Comparison of ENCODE assay signal across 21 cellular contexts in the genomic region with DNA sequence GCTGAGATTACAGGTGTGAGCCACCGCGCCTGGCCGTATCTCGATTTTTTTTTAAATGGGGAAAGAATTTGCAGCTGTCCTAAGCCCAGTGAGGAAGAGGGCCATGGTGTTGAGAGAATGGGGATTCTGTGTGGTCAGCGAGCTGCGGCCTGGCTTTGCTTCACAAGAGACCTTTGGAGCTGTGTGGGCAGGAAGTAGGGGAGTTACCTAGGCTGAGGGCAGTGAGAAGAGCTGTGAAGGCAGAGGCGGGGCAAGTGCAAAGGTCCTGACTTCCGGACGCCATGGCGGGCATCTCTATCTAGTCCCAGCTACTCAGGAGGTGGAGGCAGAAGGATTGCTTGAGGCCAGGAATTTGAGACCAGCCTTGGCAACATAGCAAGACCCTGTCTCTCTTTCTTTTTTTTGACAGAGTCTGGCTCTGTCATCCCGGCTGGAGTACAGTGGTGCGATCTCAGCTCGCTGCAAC. TPM values are rescaled to one million over a fixed set of nuclear protein-coding genes. Genes with fewer than 3 reads are reported as not detected.
A peak's percentile ranks its signal among the peaks of the same experiment; 100 is the strongest.
DNase-seq lines count a peak whose midpoint lies in the region; ATAC-seq, FAIRE-seq and TF ChIP-seq lines count a peak whose summit lies in the region.
"Had no signal": no experiment of that assay in that cellular context is flagged by ENCODE, and none has a peak within 500 bp of the region (broad histone marks: within the 10 kb centered on the region; RNA-seq: fewer than 3 reads in every experiment).

No MANE protein-coding gene starts in this region.

- no peak for DNase-seq in activated CD8-positive, alpha-beta memory T cell treated with anti-CD3 and anti-CD28 coated beads, Interleukin-2, amount 10 ng/mL, durations not matched to agents 7 days and 5 days
- DNase-seq in activated CD8-positive, alpha-beta memory T cell treated with anti-CD3 and anti-CD28 coated beads for 24 hours: no peak
- DNase-seq in kidney tubule cell (ENCODE audit: low spot score) (peak; percentile 50), GM12892 (ENCODE audit: insufficient read length) (no peak)
- DNase-seq in stimulated activated naive B cell treated with anti-CD40 and anti-IgM and Interleukin-4, amounts not matched to agents 10 μg/mL and 1 μg/mL and 100 μg/mL, for 72 hours: no peak
- DNase-seq in naive thymus-derived CD4-positive, alpha-beta T cell: no peak
- DNase-seq: activated CD4-positive, alpha-beta T cell treated with anti-CD3 and anti-CD28 coated beads for 4 hours; activated effector memory CD4-positive, alpha-beta T cell treated with anti-CD3 and anti-CD28 coated beads, Interleukin-2, amount 50 U/mL, for 16 hours; DMS53; head of caudate nucleus; left ventricle myocardium superior; NCI-H1694 treated with DMSO at 0.1 percent for 48 hours; NCI-H774; SHP77; spleen; stimulated activated CD4-positive, alpha-beta T cell treated with anti-CD3 and anti-CD28 coated beads, Interleukin-4, amount 100 ng/mL, for 24 hours; upper lobe of right lung had no signal

- peaks cover 4% of the 10 kb centered on the region for H3K36me3 Mint-ChIP-seq in activated CD8-positive, alpha-beta memory T cell treated with anti-CD3 and anti-CD28 coated beads, Interleukin-2, amount 10 ng/mL, durations not matched to agents 7 days and 5 days
- peaks cover 23 to 34% of the 10 kb centered on the region in 2 donors for H3K36me3 Mint-ChIP-seq in stimulated activated naive B cell treated with anti-CD40 and anti-IgM and Interleukin-4, amounts not matched to agents 10 μg/mL and 1 μg/mL and 100 μg/mL, for 72 hours
- H3K36me3 Mint-ChIP-seq in naive thymus-derived CD4-positive, alpha-beta T cell: peaks cover 0 to 12% (median 7%) of the 10 kb centered on the region in 5 donors

- H3K4me3 ChIP-seq in naive thymus-derived CD4-positive, alpha-beta T cell (ENCODE audit: low read length): no peak overlapping the region
- H3K4me3 ChIP-seq: spleen, upper lobe of right lung had no signal

- ATAC-seq in activated CD8-positive, alpha-beta memory T cell treated with anti-CD3 and anti-CD28 coated beads, Interleukin-2, amount 10 ng/mL, durations not matched to agents 7 days and 5 days: no peak
- no peak for ATAC-seq in stimulated activated naive B cell treated with anti-CD40 and anti-IgM and Interleukin-4, amounts not matched to agents 10 μg/mL and 1 μg/mL and 100 μg/mL, for 72 hours (replicated peaks)
- no peak for ATAC-seq in naive thymus-derived CD4-positive, alpha-beta T cell
- ATAC-seq: left ventricle myocardium superior, upper lobe of right lung had no signal

- H3K27ac ChIP-seq in naive thymus-derived CD4-positive, alpha-beta T cell (ENCODE audit: low read depth, low read length): no peak overlapping the region
- H3K27ac ChIP-seq: 22Rv1, upper lobe of right lung had no signal

- no peak for TF ChIP-seq POLR2A in GM12892 (IDR thresholded peaks at IDR 0.05; ENCODE audit: low read depth, low read length)

- no peak overlapping the region for H3K4me3 Mint-ChIP-seq in activated CD8-positive, alpha-beta memory T cell treated with anti-CD3 and anti-CD28 coated beads, Interleukin-2, amount 10 ng/mL, durations not matched to agents 7 days and 5 days
- H3K4me3 Mint-ChIP-seq in stimulated activated naive B cell treated with anti-CD40 and anti-IgM and Interleukin-4, amounts not matched to agents 10 μg/mL and 1 μg/mL and 100 μg/mL, for 72 hours: no peak overlapping the region
- no peak overlapping the region for H3K4me3 Mint-ChIP-seq in naive thymus-derived CD4-positive, alpha-beta T cell

- H3K9me3 ChIP-seq in naive thymus-derived CD4-positive, alpha-beta T cell (ENCODE audit: control insufficient read depth in 2 of 3, low read length in 3 of 3): no peaks in the 10 kb centered on the region
- H3K9me3 ChIP-seq: spleen, upper lobe of right lung had no signal

- intact Hi-C loops in naive thymus-derived CD4-positive, alpha-beta T cell (cut with micrococcal nuclease): no loop called here

- H3K4me1 Mint-ChIP-seq in activated CD8-positive, alpha-beta memory T cell treated with anti-CD3 and anti-CD28 coated beads, Interleukin-2, amount 10 ng/mL, durations not matched to agents 7 days and 5 days: peaks cover 39% of the 10 kb centered on the region
- peaks cover 30 to 32% of the 10 kb centered on the region in 2 donors for H3K4me1 Mint-ChIP-seq in stimulated activated naive B cell treated with anti-CD40 and anti-IgM and Interleukin-4, amounts not matched to agents 10 μg/mL and 1 μg/mL and 100 μg/mL, for 72 hours
- peaks cover 34 to 61% (median 39%) of the 10 kb centered on the region in 7 donors for H3K4me1 Mint-ChIP-seq in naive thymus-derived CD4-positive, alpha-beta T cell

- no peak for FAIRE-seq in GM12892 (lab: Jason Lieb, UNC)
- FAIRE-seq: colon, H54 had no signal

- CTCF ChIA-PET in activated CD8-positive, alpha-beta memory T cell treated with anti-CD3 and anti-CD28 coated beads, Interleukin-2, amount 10 ng/mL, durations not matched to agents 7 days and 5 days (lab: Charles Lee): no interaction called here
- CTCF ChIA-PET in naive thymus-derived CD4-positive, alpha-beta T cell (lab: Charles Lee): no interaction called here

- peaks cover 0 to 15% (median 0%) of the 10 kb centered on the region in 3 experiments for H3K36me3 ChIP-seq in naive thymus-derived CD4-positive, alpha-beta T cell (ENCODE audit: control insufficient read depth in 2 of 3, insufficient read depth in 3 of 3, low read length in 3 of 3)
- H3K36me3 ChIP-seq: upper lobe of right lung had no signal

- no peaks in the 10 kb centered on the region for H3K27me3 ChIP-seq in naive thymus-derived CD4-positive, alpha-beta T cell (ENCODE audit: control insufficient read depth in 2 of 2, insufficient read depth in 2 of 2, low read length in 2 of 2)
- H3K27me3 ChIP-seq: spleen, upper lobe of right lung had no signal

- peaks cover 10 to 11% of the 10 kb centered on the region in 2 donors for H3K4me1 ChIP-seq in naive thymus-derived CD4-positive, alpha-beta T cell (ENCODE audit: control insufficient read depth in 2 of 2, insufficient read depth in 2 of 2, low read length in 2 of 2)

- POLR2A ChIA-PET in naive thymus-derived CD4-positive, alpha-beta T cell (lab: Charles Lee): interaction anchor here (0.8 kb wide), 1 partner anchor 54 kb away, joined by 3 read pairs; no protein-coding TSS in a partner anchor

- no peaks in the 10 kb centered on the region for H3K9me3 Mint-ChIP-seq in activated CD8-positive, alpha-beta memory T cell treated with anti-CD3 and anti-CD28 coated beads, Interleukin-2, amount 10 ng/mL, durations not matched to agents 7 days and 5 days (ENCODE audit: low read depth)
- H3K9me3 Mint-ChIP-seq in stimulated activated naive B cell treated with anti-CD40 and anti-IgM and Interleukin-4, amounts not matched to agents 10 μg/mL and 1 μg/mL and 100 μg/mL, for 72 hours: no peaks in the 10 kb centered on the region
- H3K9me3 Mint-ChIP-seq in naive thymus-derived CD4-positive, alpha-beta T cell: no peaks in the 10 kb centered on the region
- H3K9me3 Mint-ChIP-seq: CD8-positive, alpha-beta memory T cell had no signal

- H3K27me3 Mint-ChIP-seq in activated CD8-positive, alpha-beta memory T cell treated with anti-CD3 and anti-CD28 coated beads, Interleukin-2, amount 10 ng/mL, durations not matched to agents 7 days and 5 days: no peaks in the 10 kb centered on the region
- H3K27me3 Mint-ChIP-seq in stimulated activated naive B cell treated with anti-CD40 and anti-IgM and Interleukin-4, amounts not matched to agents 10 μg/mL and 1 μg/mL and 100 μg/mL, for 72 hours: no peaks in the 10 kb centered on the region
- no peaks in the 10 kb centered on the region for H3K27me3 Mint-ChIP-seq in naive thymus-derived CD4-positive, alpha-beta T cell
- H3K27me3 Mint-ChIP-seq: CD8-positive, alpha-beta memory T cell had no signal

- peak overlapping the region; percentile 37 for H3K27ac Mint-ChIP-seq in activated CD8-positive, alpha-beta memory T cell treated with anti-CD3 and anti-CD28 coated beads, Interleukin-2, amount 10 ng/mL, durations not matched to agents 7 days and 5 days
- peak overlapping the region; percentile 10 for H3K27ac Mint-ChIP-seq in stimulated activated naive B cell treated with anti-CD40 and anti-IgM and Interleukin-4, amounts not matched to agents 10 μg/mL and 1 μg/mL and 100 μg/mL, for 72 hours
- peak overlapping the region in 2 of 9 donors; percentile 21 to 38 for H3K27ac Mint-ChIP-seq in naive thymus-derived CD4-positive, alpha-beta T cell

RNA-seq across cellular contexts. Expression of gene AP2A1, which starts 4.9 kb away (rescaled TPM):
- 100 to 1,000 TPM in 1 of 2 experiments, 10 to 100 TPM in 1; 85.3 to 102 TPM for total RNA-seq in activated CD8-positive, alpha-beta memory T cell treated with anti-CD3 and anti-CD28 coated beads, Interleukin-2, amount 10 ng/mL, durations not matched to agents 7 days and 5 days
- 10 to 100 TPM; 38.2 to 83.3 (median 56.7) TPM for total RNA-seq in naive thymus-derived CD4-positive, alpha-beta T cell
- 1 to 10 TPM; 3.8 to 8.3 TPM for polyA plus RNA-seq in naive thymus-derived CD4-positive, alpha-beta T cell
- polyA plus RNA-seq in GM12892 (2012; ENCODE audit: missing spikeins): 23.4 TPM

RNA-seq across cellular contexts. Expression of gene TSKS, which starts 8.6 kb away (rescaled TPM):
- 1 to 10 TPM in 1 of 2 experiments, under 1 TPM in 1; 0.47 to 1.3 TPM for total RNA-seq in activated CD8-positive, alpha-beta memory T cell treated with anti-CD3 and anti-CD28 coated beads, Interleukin-2, amount 10 ng/mL, durations not matched to agents 7 days and 5 days
- total RNA-seq in naive thymus-derived CD4-positive, alpha-beta T cell: 1 to 10 TPM; 1.4 to 3.6 (median 2.8) TPM
- polyA plus RNA-seq in naive thymus-derived CD4-positive, alpha-beta T cell: 1 to 10 TPM in 1 of 2 donors, under 1 TPM in 1; 0.51 to 1.1 TPM
- not detected for polyA plus RNA-seq in GM12892 (2012; ENCODE audit: missing spikeins)
- polyA plus RNA-seq: CD8-positive, alpha-beta memory T cell had no signal

RNA-seq across cellular contexts. Expression of gene FUZ, which starts 41.4 kb away (rescaled TPM):
- total RNA-seq in activated CD8-positive, alpha-beta memory T cell treated with anti-CD3 and anti-CD28 coated beads, Interleukin-2, amount 10 ng/mL, durations not matched to agents 7 days and 5 days: 10 to 100 TPM; 20.1 to 23.0 TPM
- total RNA-seq in naive thymus-derived CD4-positive, alpha-beta T cell: 10 to 100 TPM; 16.0 to 28.4 (median 26.8) TPM
- polyA plus RNA-seq in naive thymus-derived CD4-positive, alpha-beta T cell: 1 to 10 TPM; 3.8 to 6.3 TPM
- 10.9 TPM for polyA plus RNA-seq in GM12892 (2012; ENCODE audit: missing spikeins)

RNA-seq across cellular contexts. Expression of gene MED25, which starts 46.4 kb away (rescaled TPM):
- 10 to 100 TPM; 57.5 to 70.5 TPM for total RNA-seq in activated CD8-positive, alpha-beta memory T cell treated with anti-CD3 and anti-CD28 coated beads, Interleukin-2, amount 10 ng/mL, durations not matched to agents 7 days and 5 days
- 10 to 100 TPM; 36.8 to 75.2 (median 55.4) TPM for total RNA-seq in naive thymus-derived CD4-positive, alpha-beta T cell
- polyA plus RNA-seq in naive thymus-derived CD4-positive, alpha-beta T cell: 10 to 100 TPM; 10.8 to 16.7 TPM
- 22.6 TPM for polyA plus RNA-seq in GM12892 (2012; ENCODE audit: missing spikeins)
